ENCODE assay signal across 20 cellular contexts in the genomic region with DNA sequence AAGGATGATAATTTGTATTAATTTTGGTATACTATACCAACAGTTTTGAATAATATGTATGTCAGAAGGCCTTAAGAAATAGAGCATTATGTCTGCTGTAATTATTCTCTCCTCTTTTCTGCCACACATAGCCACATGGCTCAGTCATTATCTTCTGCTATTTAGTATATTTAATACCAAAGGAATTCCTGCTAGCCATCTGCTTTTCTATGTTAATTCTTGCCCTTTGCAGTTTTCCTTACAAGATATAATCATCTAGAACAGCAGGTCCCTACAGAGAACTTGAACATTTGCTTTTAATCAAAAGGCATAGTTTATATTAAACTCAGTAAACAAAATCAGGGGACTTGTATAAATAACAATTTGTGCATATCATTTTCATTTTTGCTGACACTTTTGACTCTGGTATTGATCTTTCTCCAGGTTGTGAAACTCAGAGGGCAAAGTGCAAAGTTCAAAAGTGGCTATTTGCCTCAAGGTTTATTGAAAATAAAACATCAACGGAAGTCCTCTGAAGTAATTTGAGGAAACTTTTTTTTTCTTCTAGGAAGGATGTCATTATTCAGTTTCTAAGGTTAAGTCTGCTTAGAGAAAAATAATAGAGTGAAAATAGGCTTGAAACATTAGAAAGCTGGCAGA.
DNase-seq lines count a peak whose midpoint lies in the region; ATAC-seq, FAIRE-seq and TF ChIP-seq lines count a peak whose summit lies in the region.
"Had no signal": no experiment of that assay in that cellular context is flagged by ENCODE, and none has a peak within 500 bp of the region (broad histone marks: within the 10 kb centered on the region; RNA-seq: fewer than 3 reads in every experiment).

No MANE protein-coding gene starts in this region.

- H3K9me3 ChIP-seq in HepG2 (ENCODE audit: low read length): peaks cover 86% of the 10 kb centered on the region
- H3K9me3 ChIP-seq in small intestine (ENCODE audit: control insufficient read depth, low read depth): no peaks in the 10 kb centered on the region
- H3K9me3 ChIP-seq: BLaER1, MG63 had no signal

- no peaks in the 10 kb centered on the region for H4K20me1 ChIP-seq in HepG2 (ENCODE audit: insufficient read depth, low read length)
- H4K20me1 ChIP-seq: BLaER1 had no signal

- DNase-seq in NCI-H1694 treated with DMSO at 0.1 percent for 48 hours (lab: John Stamatoyannopoulos, UW) (peak; percentile 19), NCI-H1694 (lab: John Stamatoyannopoulos, UW) (no peak), HepG2 (ENCODE audit: low spot score) (no peak), small intestine (peak; percentile 79), mesothelial cell of epicardium (ENCODE audit: low spot score in 2 of 2, unreplicated experiment in 2 of 2) (no peak)
- DNase-seq: CD8-positive, alpha-beta T cell; DND-41; Karpas-422; MG63; NCI-H1092 treated with DMSO at 0.1 percent for 48 hours; NCI-H187 treated with DMSO at 0.1 percent for 48 hours; NCI-H446 treated with DMSO at 0.1 percent for 48 hours had no signal

- H3K36me3 Mint-ChIP-seq in stimulated activated memory B cell treated with anti-CD40 and anti-IgM and Interleukin-4, amounts not matched to agents 10 μg/mL and 1 μg/mL and 100 μg/mL, for 72 hours: no peaks in the 10 kb centered on the region
- H3K36me3 Mint-ChIP-seq in mesothelial cell of epicardium: no peaks in the 10 kb centered on the region
- H3K36me3 Mint-ChIP-seq: CD8-positive, alpha-beta T cell had no signal

- no TSS peak for BruUV-seq in HepG2 (replicated peaks; lab: Mats Ljungman, UMichigan)

- no peak overlapping the region for H3K4me2 ChIP-seq in HepG2 (ENCODE audit: low read depth, low read length)
- H3K4me2 ChIP-seq: BLaER1 had no signal

- H3K4me3 Mint-ChIP-seq in stimulated activated memory B cell treated with anti-CD40 and anti-IgM and Interleukin-4, amounts not matched to agents 10 μg/mL and 1 μg/mL and 100 μg/mL, for 72 hours: no peak overlapping the region
- no peak overlapping the region for H3K4me3 Mint-ChIP-seq in mesothelial cell of epicardium
- H3K4me3 Mint-ChIP-seq: CD8-positive, alpha-beta T cell had no signal

- no peak overlapping the region for H2AFZ ChIP-seq in HepG2 (ENCODE audit: low read length)

- FAIRE-seq in HepG2 (lab: Jason Lieb, UNC) (no peak), small intestine (lab: Jason Lieb, UNC) (no peak)
- FAIRE-seq: D721Med, GM12878 had no signal

- in situ Hi-C loops in HepG2 (cut with HindIII; ENCODE audit: extremely low pct_ligation_motif_present, low pct_unique_long_range_greater_than_20kb): no loop called here

- TF ChIP-seq CTCF in HepG2 (CRISPR knock-in tag; IDR thresholded peaks at IDR 0.05) (no peak), mesothelial cell of epicardium (IDR thresholded peaks at IDR 0.05; ENCODE audit: unreplicated experiment) (no peak)

- POLR2A ChIA-PET in HepG2 (lab: Yijun Ruan, JAX): no interaction called here

- no peaks in the 10 kb centered on the region for H3K4me1 Mint-ChIP-seq in stimulated activated memory B cell treated with anti-CD40 and anti-IgM and Interleukin-4, amounts not matched to agents 10 μg/mL and 1 μg/mL and 100 μg/mL, for 72 hours
- peaks cover 21% of the 10 kb centered on the region for H3K4me1 Mint-ChIP-seq in mesothelial cell of epicardium

- no peaks in the 10 kb centered on the region for H3K27me3 Mint-ChIP-seq in stimulated activated memory B cell treated with anti-CD40 and anti-IgM and Interleukin-4, amounts not matched to agents 10 μg/mL and 1 μg/mL and 100 μg/mL, for 72 hours
- H3K27me3 Mint-ChIP-seq in mesothelial cell of epicardium (ENCODE audit: low read depth): no peaks in the 10 kb centered on the region

- H3K9ac ChIP-seq in HepG2 (ENCODE audit: insufficient read depth, low read depth, low read length): no peak overlapping the region
- H3K9ac ChIP-seq: BLaER1 had no signal

- H3K79me2 ChIP-seq in HepG2 (ENCODE audit: insufficient read depth, low read length): no peaks in the 10 kb centered on the region

- H3K27ac ChIP-seq in HepG2 (ENCODE audit: extremely low read length, insufficient read depth, low read length) (no peak overlapping the region), small intestine (ENCODE audit: low read depth in 1 of 2, low read length in 1 of 2) (no peak overlapping the region)
- H3K27ac ChIP-seq: BLaER1, SK-N-MC had no signal

- H3K4me1 ChIP-seq in HepG2 (ENCODE audit: insufficient read depth, low read length) (no peaks in the 10 kb centered on the region), small intestine (ENCODE audit: control insufficient read depth in 2 of 2, insufficient read depth in 1 of 2, low read depth in 1 of 2, low read length in 1 of 2) (no peaks in the 10 kb centered on the region)
- H3K4me1 ChIP-seq: BLaER1 had no signal

- H3K9me3 Mint-ChIP-seq in stimulated activated memory B cell treated with anti-CD40 and anti-IgM and Interleukin-4, amounts not matched to agents 10 μg/mL and 1 μg/mL and 100 μg/mL, for 72 hours: peaks cover 3% of the 10 kb centered on the region
- no peaks in the 10 kb centered on the region for H3K9me3 Mint-ChIP-seq in mesothelial cell of epicardium
- H3K9me3 Mint-ChIP-seq: CD8-positive, alpha-beta T cell had no signal

- H3K27me3 ChIP-seq in HepG2 (ENCODE audit: control insufficient read depth in 1 of 2, insufficient read depth in 2 of 2, low read length in 2 of 2): no peaks in the 10 kb centered on the region
- H3K27me3 ChIP-seq in small intestine (ENCODE audit: control insufficient read depth in 2 of 2, insufficient read depth in 2 of 2, low read length in 2 of 2): no peaks in the 10 kb centered on the region
- H3K27me3 ChIP-seq: BLaER1, MG63 had no signal

- TF ChIP-seq POLR2A in HepG2 (IDR thresholded peaks at IDR 0.05; ENCODE audit: insufficient read depth in 1 of 2, low read depth in 2 of 2, low read length in 2 of 2): no peak

- H3K36me3 ChIP-seq in HepG2 (replicated peaks in 1 of 2; ENCODE audit: control insufficient read depth in 1 of 2, insufficient read depth in 2 of 2, low read length in 2 of 2) (no peaks in the 10 kb centered on the region), small intestine (ENCODE audit: control insufficient read depth in 2 of 2, insufficient read depth in 2 of 2, low read length in 2 of 2) (no peaks in the 10 kb centered on the region)
- H3K36me3 ChIP-seq: BLaER1, MG63 had no signal

- CTCF ChIA-PET in HepG2 (lab: Yijun Ruan, JAX; ENCODE audit: low intra/inter-chr PET ratio, low total read pairs): no interaction called here

- ATAC-seq in SK-N-SH treated with all-trans-retinoic acid at 6 μM for 48 hours: peak; percentile 76
- ATAC-seq in HepG2: no peak
- no peak for ATAC-seq in stimulated activated memory B cell treated with anti-CD40 and anti-IgM and Interleukin-4, amounts not matched to agents 10 μg/mL and 1 μg/mL and 100 μg/mL, for 72 hours
- ATAC-seq in esophagus mucosa: no peak
- ATAC-seq: CD8-positive, alpha-beta T cell; GM12878; Panc1 had no signal

- no peak for TF ChIP-seq RAD21 in HepG2 (CRISPR knock-in tag; IDR thresholded peaks at IDR 0.05)

- H3K4me3 ChIP-seq in HepG2 (replicated peaks in 1 of 3; ENCODE audit: insufficient read depth in 1 of 3, low read depth in 2 of 3, low read length in 3 of 3) (no peak overlapping the region), small intestine (ENCODE audit: low read depth in 1 of 2, low read length in 2 of 2) (no peak overlapping the region)
- H3K4me3 ChIP-seq: BLaER1, GM12878, MG63, SK-N-MC had no signal

- TF ChIP-seq EP300 in HepG2 (IDR thresholded peaks at IDR 0.05; ENCODE audit: low read depth in 2 of 2, low read length in 2 of 2): no peak
- TF ChIP-seq EP300 in HepG2 (CRISPR knock-in tag; IDR thresholded peaks at IDR 0.05; ENCODE audit: borderline replicate concordance): no peak

- intact Hi-C loops in HepG2 (cut with micrococcal nuclease; ENCODE audit: unreplicated experiment): no loop called here

- WGBS in HepG2 (ENCODE audit: low lambda C conversion rate): 1% methylated on average over 1 of the region's 1 CpG
- 8 to 27% (median 25%) methylated on average over 1 of the region's 1 CpG for WGBS in small intestine, 3 donors

- no peak overlapping the region for H3K27ac Mint-ChIP-seq in stimulated activated memory B cell treated with anti-CD40 and anti-IgM and Interleukin-4, amounts not matched to agents 10 μg/mL and 1 μg/mL and 100 μg/mL, for 72 hours
- no peak overlapping the region for H3K27ac Mint-ChIP-seq in mesothelial cell of epicardium
- H3K27ac Mint-ChIP-seq: CD8-positive, alpha-beta T cell had no signal

TF ChIP-seq in SK-N-SH treated with all-trans-retinoic acid at 6 μM for 48 hours, 23 proteins besides CTCF, POLR2A, EP300 and RAD21 (continues in another document):
- TF ChIP-seq TCF4 (CRISPR knock-in tag; IDR thresholded peaks at IDR 0.05; ENCODE audit: borderline replicate concordance) (peak; percentile 52; the same call in 1 of the 2 replicates), ZFP3 (CRISPR knock-in tag; IDR thresholded peaks at IDR 0.05) (no peak), ZNF8 (CRISPR knock-in tag; IDR thresholded peaks at IDR 0.05) (no peak)

TF ChIP-seq in HepG2, 621 proteins besides CTCF, POLR2A, EP300 and RAD21:
- no peak for TF ChIP-seq GRHL1 (CRISPR knock-in tag; conservative IDR thresholded peaks at IDR 0.05)
- 0 out of 2 replicates have a peak, but pooled peaks have one; percentile 6 for TF ChIP-seq MAFF (IDR thresholded peaks at IDR 0.05; ENCODE audit: low read depth, low read length)
- no peak for TF ChIP-seq MAF1 (CRISPR knock-in tag; IDR thresholded peaks at IDR 0.05; ENCODE audit: borderline replicate concordance)

Comparison
In these comparisons a context has a peak if more than half of its experiments do, and no peak if none do; other contexts are left out.
1. DNase-seq: peak in NCI-H1694 treated with DMSO at 0.1 percent for 48 hours (single experiment) and small intestine (single experiment); none in NCI-H1694 (single experiment), HepG2 (single experiment) and mesothelial cell of epicardium (0 of 2).